In genomic region chr6:109483744-109484075, GRCh38 we compare ENCODE assay signal across 8 cellular contexts. TPM values are rescaled to one million over a fixed set of nuclear protein-coding genes. Genes with fewer than 3 reads are reported as not detected.
A peak's percentile ranks its signal among the peaks of the same experiment; 100 is the strongest.
DNase-seq lines count a peak whose midpoint lies in the region; TF ChIP-seq lines count a peak whose summit lies in the region.

No MANE protein-coding gene starts in this region.

- H3K36me3 ChIP-seq in PC-9 (ENCODE audit: low read depth), result peaks cover 25% of the 10 kb centered on the region
- peaks cover 0 to 16% (median 10%) of the 10 kb centered on the region in 3 donors for H3K36me3 ChIP-seq in skeletal muscle tissue (ENCODE audit: control insufficient read depth in 3 of 3, insufficient read depth in 3 of 3, low read length in 3 of 3)

- H3K27ac ChIP-seq in PC-9, result no peak overlapping the region
- no peak overlapping the region for H3K27ac ChIP-seq in skeletal muscle tissue (ENCODE audit: low read depth, low read length)

- peaks cover 41% of the 10 kb centered on the region for H3K4me1 Mint-ChIP-seq in T-helper 1 cell treated with Interleukin-12 subunit alpha and Interleukin-12 subunit beta and Interleukin-4 antibody, amounts not matched to agents 30 μg/mL and 1 μg/mL, for 36 hours (ENCODE audit: low read depth)

- H3K36me3 Mint-ChIP-seq in T-helper 1 cell treated with Interleukin-12 subunit alpha and Interleukin-12 subunit beta and Interleukin-4 antibody, amounts not matched to agents 30 μg/mL and 1 μg/mL, for 36 hours (ENCODE audit: low read depth), result peaks cover 32% of the 10 kb centered on the region

- H3K4me3 ChIP-seq in PC-9 (peak overlapping the region; percentile 53; the same call in 1 of the 2 replicates), fibroblast of pulmonary artery (replicated peaks; ENCODE audit: low read depth, low read length) (peak overlapping the region; percentile 44), skeletal muscle tissue (ENCODE audit: low read length in 3 of 3) (peak overlapping the region; percentile 63 to 80 (median 69))

- TF ChIP-seq CTCF in PC-9 (conservative IDR thresholded peaks at IDR 0.05) (no peak), fibroblast of pulmonary artery (IDR thresholded peaks at IDR 0.05; ENCODE audit: low read length, missing control alignments) (no peak)

- intact Hi-C loops in PC-9 (cut with micrococcal nuclease; ENCODE audit: unreplicated experiment), result loop anchor here (2.0 to 10.0 kb wide), 3 partner anchors 43 to 389 kb away; partner anchors contain the start of genes CD164, CEP57L1, PPIL6 and SESN1

- no TSS peak for BruUV-seq in PC-9 (replicated peaks; lab: Mats Ljungman, UMichigan)

- H3K4me1 ChIP-seq in PC-9 (replicated peaks; ENCODE audit: insufficient read depth) (peaks cover 50% of the 10 kb centered on the region), skeletal muscle tissue (ENCODE audit: control insufficient read depth in 3 of 3, insufficient read depth in 3 of 3, low read length in 3 of 3) (peaks cover 28 to 32% (median 30%) of the 10 kb centered on the region in 3 donors)

- H3K27me3 ChIP-seq in PC-9 (ENCODE audit: insufficient read depth, low read depth) (no peaks in the 10 kb centered on the region), skeletal muscle tissue (ENCODE audit: control insufficient read depth in 3 of 3, insufficient read depth in 3 of 3, low read length in 3 of 3) (no peaks in the 10 kb centered on the region)

- peak overlapping the region; percentile 82 for H3K4me2 ChIP-seq in PC-9

- H4K20me1 ChIP-seq in PC-9 (ENCODE audit: insufficient read depth), result peaks cover 12% of the 10 kb centered on the region

- peaks cover 41% of the 10 kb centered on the region for H3K79me2 ChIP-seq in PC-9 (ENCODE audit: low read depth)

- no peak for DNase-seq in T-helper 1 cell
- DNase-seq in PC-9, result no peak
- DNase-seq in fibroblast of pulmonary artery (ENCODE audit: low read depth), result no peak
- DNase-seq in NCI-H1417 treated with DMSO at 0.1 percent for 48 hours (lab: John Stamatoyannopoulos, UW), result no peak
- DNase-seq in Ammon's horn (ENCODE audit: low spot score), result no peak
- no peak for DNase-seq in cerebellar nuclear complex (lab: John Stamatoyannopoulos, UW)

- H2AFZ ChIP-seq in PC-9, result peak overlapping the region; percentile 79; the same call in 1 of the 2 replicates

- CTCF ChIA-PET in PC-9 (lab: Charles Lee), result interaction anchor here (0.6 kb wide), 1 partner anchor 11 kb away, joined by 3 read pairs; no protein-coding TSS in a partner anchor

- no peaks in the 10 kb centered on the region for H3K9me3 ChIP-seq in PC-9 (ENCODE audit: insufficient read depth, low read depth)
- H3K9me3 ChIP-seq in skeletal muscle tissue (ENCODE audit: control insufficient read depth in 3 of 3, low read length in 3 of 3), result no peaks in the 10 kb centered on the region

- H3K9ac ChIP-seq in skeletal muscle tissue (ENCODE audit: low read depth in 1 of 3, low read length in 3 of 3), result peak overlapping the region; percentile 65 to 75 (median 71)

- POLR2A ChIA-PET in PC-9 (lab: Charles Lee; ENCODE audit: unreplicated experiment), result no interaction called here

- peak overlapping the region; percentile 47 for H3K27ac Mint-ChIP-seq in T-helper 1 cell treated with Interleukin-12 subunit alpha and Interleukin-12 subunit beta and Interleukin-4 antibody, amounts not matched to agents 30 μg/mL and 1 μg/mL, for 36 hours

- peaks cover 4% of the 10 kb centered on the region for H3K27me3 Mint-ChIP-seq in T-helper 1 cell treated with Interleukin-12 subunit alpha and Interleukin-12 subunit beta and Interleukin-4 antibody, amounts not matched to agents 30 μg/mL and 1 μg/mL, for 36 hours (ENCODE audit: low read depth)

- peaks cover 18% of the 10 kb centered on the region; the same call in 1 of the 2 replicates for H3F3A ChIP-seq in PC-9 (ENCODE audit: insufficient read depth, low read depth)

- no peaks in the 10 kb centered on the region for H3K9me2 ChIP-seq in PC-9 (ENCODE audit: insufficient read depth)

- H3K9me3 Mint-ChIP-seq in T-helper 1 cell treated with Interleukin-12 subunit alpha and Interleukin-12 subunit beta and Interleukin-4 antibody, amounts not matched to agents 30 μg/mL and 1 μg/mL, for 36 hours, result no peaks in the 10 kb centered on the region

- peak overlapping the region; percentile 73 for H3K4me3 Mint-ChIP-seq in T-helper 1 cell treated with Interleukin-12 subunit alpha and Interleukin-12 subunit beta and Interleukin-4 antibody, amounts not matched to agents 30 μg/mL and 1 μg/mL, for 36 hours

RNA-seq across cellular contexts. Expression of gene ZBTB24, which starts 0.7 kb away (rescaled TPM):
- total RNA-seq in PC-9 (2021) (5.4 and 7.2 TPM in 2 replicates), skeletal muscle tissue (4.7 TPM)

RNA-seq across cellular contexts. Expression of gene MICAL1, which starts 28.1 kb away (rescaled TPM):
- total RNA-seq in PC-9 (2021), result 10.8 and 17.7 TPM in 2 replicates
- total RNA-seq in skeletal muscle tissue, result 32.4 TPM

RNA-seq across cellular contexts. Expression of gene SMPD2, which starts 43.2 kb away (rescaled TPM):
- total RNA-seq in PC-9 (2021), result 8.2 and 10.3 TPM in 2 replicates
- total RNA-seq in skeletal muscle tissue, result 8.4 TPM

RNA-seq across cellular contexts. Expression of gene PPIL6, which starts 43.3 kb away (rescaled TPM):
- 13.0 and 15.5 TPM in 2 replicates for total RNA-seq in PC-9 (2021)
- total RNA-seq in skeletal muscle tissue, result 15.7 TPM
